Comparison of ENCODE assay signal across 13 cellular contexts in genomic region chr6:16505711-16506362, GRCh38.
DNase-seq lines count a peak whose midpoint lies in the region; ATAC-seq, FAIRE-seq and TF ChIP-seq lines count a peak whose summit lies in the region.
"Had no signal": no experiment of that assay in that cellular context is flagged by ENCODE, and none has a peak within 500 bp of the region (broad histone marks: within the 10 kb centered on the region; RNA-seq: fewer than 3 reads in every experiment).

No MANE protein-coding gene starts in this region.

- TF ChIP-seq RAD21 in A549 (conservative IDR thresholded peaks at IDR 0.05 in 1 of 2, IDR thresholded peaks at IDR 0.05 in 1 of 2) = no peak

- 87% methylated on average over 9 of the region's 9 CpGs for WGBS in A549 (ENCODE audit: missing lambda C conversion rate)

- H4K20me1 ChIP-seq in neural progenitor cell (ENCODE audit: low read depth) = no peaks in the 10 kb centered on the region

- no peaks in the 10 kb centered on the region for H3F3A ChIP-seq in neural progenitor cell (ENCODE audit: low read depth)

- H3K27me3 ChIP-seq in brain microvascular endothelial cell (replicated peaks) (no peaks in the 10 kb centered on the region), neural progenitor cell (no peaks in the 10 kb centered on the region)

- H3K27ac Mint-ChIP-seq in neural progenitor cell = no peak overlapping the region

- no peak overlapping the region for H3K9ac ChIP-seq in neural progenitor cell
- H3K9ac ChIP-seq: parathyroid adenoma had no signal

- H3K4me3 ChIP-seq in A549 = no peak overlapping the region
- no peak overlapping the region for H3K4me3 ChIP-seq in brain microvascular endothelial cell (ENCODE audit: low read depth, low read length)
- H3K4me3 ChIP-seq in neural progenitor cell = no peak overlapping the region
- H3K4me3 ChIP-seq: GM23338 had no signal

- POLR2A ChIA-PET in A549 (lab: Yijun Ruan, JAX) = no interaction called here

- H3K9me3 Mint-ChIP-seq in neural progenitor cell = peaks cover 2% of the 10 kb centered on the region
- H3K9me3 Mint-ChIP-seq: GM23338 had no signal

- H3K27me3 Mint-ChIP-seq in neural progenitor cell (ENCODE audit: insufficient read depth, low read depth) = peaks cover 6% of the 10 kb centered on the region
- H3K27me3 Mint-ChIP-seq: activated CD8-positive, alpha-beta memory T cell treated with anti-CD3 and anti-CD28 coated beads, Interleukin-2, amount 10 ng/mL, durations not matched to agents 7 days and 5 days; B cell had no signal

- H3K27ac ChIP-seq in A549 (no peak overlapping the region), brain microvascular endothelial cell (no peak overlapping the region), neural progenitor cell (no peak overlapping the region)
- H3K27ac ChIP-seq: HL-60, parathyroid adenoma had no signal

- H3K4me1 ChIP-seq in A549 (no peaks in the 10 kb centered on the region), neural progenitor cell (peaks cover 13% of the 10 kb centered on the region)
- H3K4me1 ChIP-seq: parathyroid adenoma had no signal

- FAIRE-seq in A549 (lab: Jason Lieb, UNC) = no peak

- DNase-seq in A549 (ENCODE audit: low read depth in 1 of 2, low spot score in 1 of 2) (no peak), HS-5 (ENCODE audit: low read depth) (peak; percentile 10), brain microvascular endothelial cell (peak; percentile 27), left colon (no peak), DMS 273 (lab: John Stamatoyannopoulos, UW; ENCODE audit: unreplicated experiment) (no peak), neural progenitor cell (ENCODE audit: low spot score) (no peak)
- no peak for DNase-seq in activated CD4-positive, CD25-positive, alpha-beta regulatory T cell (lab: John Stamatoyannopoulos, UW)
- DNase-seq: activated CD8-positive, alpha-beta memory T cell treated with anti-CD3 and anti-CD28 coated beads, Interleukin-2, amount 10 ng/mL, durations not matched to agents 7 days and 5 days had no signal

- in situ Hi-C loops in brain microvascular endothelial cell (cut with HindIII; ENCODE audit: low pct_ligation_motif_present, low sequenced_read_pairs) = no loop called here

- H3K36me3 ChIP-seq in brain microvascular endothelial cell (replicated peaks) = no peaks in the 10 kb centered on the region
- no peaks in the 10 kb centered on the region for H3K36me3 ChIP-seq in neural progenitor cell

- CTCF ChIA-PET in A549 (lab: Yijun Ruan, JAX) = interaction anchor here (0.9 kb wide), 1 partner anchor 158 kb away, joined by 3 read pairs; no protein-coding TSS in a partner anchor

- H3K4me2 ChIP-seq in A549 = no peak overlapping the region
- H3K4me2 ChIP-seq in neural progenitor cell = no peak overlapping the region
- H3K4me2 ChIP-seq: GM23338 had no signal

- no peaks in the 10 kb centered on the region for H3K9me3 ChIP-seq in A549
- H3K9me3 ChIP-seq in neural progenitor cell (ENCODE audit: low read depth) = no peaks in the 10 kb centered on the region

- H3K4me1 Mint-ChIP-seq in neural progenitor cell = peaks cover 12% of the 10 kb centered on the region

- no peak for TF ChIP-seq POLR2A in A549 (IDR thresholded peaks at IDR 0.05; ENCODE audit: low read length)

- no peak overlapping the region for H2AFZ ChIP-seq in neural progenitor cell (replicated peaks)
- H2AFZ ChIP-seq: GM23338, parathyroid adenoma had no signal

- intact Hi-C loops in left colon (cut with DNase I, micrococcal nuclease) = loop anchor here in 1 of 2 donors (5.0 kb wide), 1 partner anchor 261 kb away; no protein-coding TSS in a partner anchor

- H3K36me3 Mint-ChIP-seq in neural progenitor cell = no peaks in the 10 kb centered on the region

- TF ChIP-seq CTCF in A549 (IDR thresholded peaks at IDR 0.05) = no peak
- no peak for TF ChIP-seq CTCF in brain microvascular endothelial cell (IDR thresholded peaks at IDR 0.05; ENCODE audit: low read depth, low read length, missing control alignments)
- no peak for TF ChIP-seq CTCF in neural progenitor cell (IDR thresholded peaks at IDR 0.05)

- H3K4me3 Mint-ChIP-seq in neural progenitor cell = no peak overlapping the region
- H3K4me3 Mint-ChIP-seq: activated CD8-positive, alpha-beta memory T cell treated with anti-CD3 and anti-CD28 coated beads, Interleukin-2, amount 10 ng/mL, durations not matched to agents 7 days and 5 days; GM23338 had no signal

- no peak for TF ChIP-seq EP300 in A549 (IDR thresholded peaks at IDR 0.05)

- ATAC-seq in A549 (no peak), left colon (peak; percentile 35), GM21619 (IDR thresholded peaks at IDR 0.05; ENCODE audit: unreplicated experiment) (no peak)
- ATAC-seq: activated CD8-positive, alpha-beta memory T cell treated with anti-CD3 and anti-CD28 coated beads, Interleukin-2, amount 10 ng/mL, durations not matched to agents 7 days and 5 days; GM23338 had no signal

- no peaks in the 10 kb centered on the region for H3K79me2 ChIP-seq in neural progenitor cell (ENCODE audit: low read depth)

TF ChIP-seq in A549, 52 proteins besides CTCF, POLR2A, EP300 and RAD21:
- TF ChIP-seq ELK1 (IDR thresholded peaks at IDR 0.05; ENCODE audit: low read depth, low read length) = no peak
- TF ChIP-seq CBX2 (IDR thresholded peaks at IDR 0.05; ENCODE audit: borderline replicate concordance, low read depth) = no peak
- no peak for TF ChIP-seq HOXB5 (CRISPR knock-in tag; IDR thresholded peaks at IDR 0.05)
- no peak for TF ChIP-seq FOSL2 (IDR thresholded peaks at IDR 0.05)
- TF ChIP-seq FOSL2 (CRISPR knock-in tag; IDR thresholded peaks at IDR 0.05) = peak; percentile 10; the same call in 1 of the 2 replicates
- no peak for TF ChIP-seq EHMT2 (IDR thresholded peaks at IDR 0.05; ENCODE audit: low read depth)

Comparison
In these comparisons a context has a peak if more than half of its experiments do, and no peak if none do; other contexts are left out.
1. DNase-seq: peak in HS-5 (single experiment) and brain microvascular endothelial cell (single experiment); none in A549 (0 of 2), left colon (0 of 2), activated CD4-positive, CD25-positive, alpha-beta regulatory T cell (0 of 4), DMS 273 (single experiment) and neural progenitor cell (single experiment).